In the genomic region with DNA sequence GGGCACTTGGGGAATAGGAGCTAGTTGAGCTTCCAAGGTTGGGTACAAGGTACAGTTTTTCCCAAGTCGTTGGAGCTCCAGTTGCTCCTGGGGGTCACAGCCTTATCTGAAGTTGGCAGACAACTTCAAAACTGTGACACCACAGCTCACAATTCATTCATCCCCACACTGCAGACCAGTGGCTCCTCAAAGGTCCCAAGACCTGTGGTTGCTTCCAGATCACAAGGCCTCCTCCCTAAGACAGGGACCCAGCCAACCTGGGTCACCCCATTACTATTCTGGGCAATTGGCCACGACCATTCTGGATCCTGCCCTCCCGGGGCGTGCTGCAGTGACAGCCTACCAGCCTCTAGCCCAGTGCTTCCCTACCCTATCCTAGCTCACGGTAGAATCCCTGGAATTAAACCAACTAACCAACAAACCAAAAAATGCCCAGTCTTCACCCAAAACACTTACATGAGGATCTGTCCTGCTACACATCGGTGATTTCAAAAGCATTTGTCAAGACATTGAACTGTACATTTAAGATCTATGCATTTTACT, we compare ENCODE assay signal across 8 cellular contexts.
DNase-seq lines count a peak whose midpoint lies in the region; ATAC-seq and TF ChIP-seq lines count a peak whose summit lies in the region.

No MANE protein-coding gene starts in this region.

- peaks cover 42% of the 10 kb centered on the region for H3K4me1 Mint-ChIP-seq in nephron progenitor cell

- H3K4me3 Mint-ChIP-seq in nephron progenitor cell, result peak overlapping the region; percentile 90

- peak overlapping the region; percentile 69 for H3K4me3 ChIP-seq in GM12864 (ENCODE audit: low read depth, low read length)
- H3K4me3 ChIP-seq in NT2/D1 (ENCODE audit: insufficient read length, low read depth), result peak overlapping the region; percentile 42
- peak overlapping the region; percentile 52 to 63 for H3K4me3 ChIP-seq in duodenal mucosa (ENCODE audit: low read depth in 1 of 2, low read length in 2 of 2)

- peaks cover 13% of the 10 kb centered on the region for H3K36me3 Mint-ChIP-seq in nephron progenitor cell (ENCODE audit: low read depth)

- no peaks in the 10 kb centered on the region for H3K27me3 Mint-ChIP-seq in nephron progenitor cell (ENCODE audit: low read depth, poor library complexity)

- no peak for TF ChIP-seq CTCF in GM12864 (IDR thresholded peaks at IDR 0.05; ENCODE audit: low read depth, low read length, missing control alignments)
- TF ChIP-seq CTCF in nephron progenitor cell (IDR thresholded peaks at IDR 0.05), result no peak

- ATAC-seq in GM19455 (IDR thresholded peaks at IDR 0.05; ENCODE audit: unreplicated experiment), result no peak

- no peaks in the 10 kb centered on the region for H3K9me3 Mint-ChIP-seq in nephron progenitor cell

- H3K9ac ChIP-seq in NT2/D1 (ENCODE audit: insufficient read length, low read depth) (peak overlapping the region; percentile 71), duodenal mucosa (ENCODE audit: low read depth in 1 of 2, low read length in 2 of 2) (peak overlapping the region; percentile 38 to 51)

- H3K9me3 ChIP-seq in NT2/D1 (ENCODE audit: insufficient read depth, low read length), result no peaks in the 10 kb centered on the region
- H3K9me3 ChIP-seq in duodenal mucosa (ENCODE audit: control insufficient read depth in 1 of 2, low read length in 2 of 2), result no peaks in the 10 kb centered on the region

- H3K36me3 ChIP-seq in NT2/D1 (ENCODE audit: insufficient read depth, insufficient read length, low read length) (peaks cover 27% of the 10 kb centered on the region), duodenal mucosa (ENCODE audit: control insufficient read depth in 1 of 2, insufficient read depth in 2 of 2, low read length in 2 of 2) (peaks cover 6 to 11% of the 10 kb centered on the region in 2 donors)

- peak overlapping the region; percentile 83 for H3K27ac Mint-ChIP-seq in nephron progenitor cell

- H3K27me3 ChIP-seq in NT2/D1 (ENCODE audit: insufficient read depth, insufficient read length) (no peaks in the 10 kb centered on the region), duodenal mucosa (ENCODE audit: control insufficient read depth in 1 of 2, insufficient read depth in 2 of 2, low read length in 2 of 2) (no peaks in the 10 kb centered on the region)

- H3K27ac ChIP-seq in duodenal mucosa (ENCODE audit: low read depth, low read length), result peak overlapping the region; percentile 35

- DNase-seq in GM12864 (ENCODE audit: low read depth), result no peak
- DNase-seq in NT2/D1 (ENCODE audit: low read depth, low spot score), result no peak
- DNase-seq in nephron progenitor cell, result no peak
- no peak for DNase-seq in effector CD8-positive, alpha-beta T cell (lab: John Stamatoyannopoulos, UW)
- DNase-seq in GM19238 (ENCODE audit: insufficient read length, low spot score), result no peak
- no peak for DNase-seq in KG1 (lab: John Stamatoyannopoulos, UW)

- peaks cover 17% of the 10 kb centered on the region for H3K4me1 ChIP-seq in NT2/D1 (ENCODE audit: insufficient read depth, insufficient read length)
- H3K4me1 ChIP-seq in duodenal mucosa (ENCODE audit: control insufficient read depth in 1 of 2, insufficient read depth in 2 of 2, low read length in 2 of 2), result peaks cover 43 to 48% of the 10 kb centered on the region in 2 donors
